Comparison of ENCODE assay signal across 14 cellular contexts in the genomic region with DNA sequence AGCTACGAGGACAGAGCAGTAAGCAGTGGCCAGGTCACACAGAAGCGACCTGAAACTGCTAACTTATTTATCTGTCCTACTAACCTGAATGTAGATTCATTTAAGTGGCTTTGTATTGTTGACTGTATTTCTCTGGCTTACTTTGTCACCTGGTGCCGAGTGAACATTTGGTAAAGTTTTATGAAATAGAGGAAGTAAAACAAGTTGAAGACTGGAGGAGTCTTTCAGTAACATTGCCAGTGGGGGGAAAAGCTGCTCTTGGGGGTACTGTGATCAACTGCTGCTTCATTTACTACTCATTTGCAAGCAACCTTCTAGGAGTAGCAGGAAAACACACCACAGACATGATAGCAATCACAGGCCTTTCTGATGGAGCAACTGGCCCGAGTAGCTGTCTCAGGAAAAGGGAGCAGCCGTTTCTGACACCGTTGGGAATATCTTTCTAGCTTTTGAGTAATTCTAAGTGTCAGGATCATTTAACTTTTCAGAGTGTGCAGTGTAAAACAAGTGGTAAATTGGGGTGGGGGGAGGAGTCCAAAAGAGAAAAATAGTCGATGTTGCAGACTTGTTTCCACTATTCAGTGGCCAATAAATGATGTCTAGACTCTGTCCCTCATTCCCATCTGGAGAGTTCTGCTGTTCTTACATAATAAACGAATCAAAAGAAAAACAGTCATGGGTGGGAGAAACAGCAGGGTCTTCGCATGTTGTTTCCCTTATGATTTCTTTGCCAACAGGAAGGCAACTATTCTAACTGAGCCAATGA.
"Had no signal": no experiment of that assay in that cellular context is flagged by ENCODE, and none has a peak within 500 bp of the region (broad histone marks: within the 10 kb centered on the region; RNA-seq: fewer than 3 reads in every experiment).

No MANE protein-coding gene starts in this region.

- H3K9me3 Mint-ChIP-seq: activated naive CD8-positive, alpha-beta T cell treated with anti-CD3 and anti-CD28 coated beads for 36 hours; activated T-helper 1 cell treated with anti-CD3 and anti-CD28 coated beads, Interleukin-12 subunit alpha, Interleukin-12 subunit beta, Interleukin-2, Interleukin-4 antibody, amounts not matched to agents 30 ng/mL and 10 ng/mL and 1 ng/mL, durations not matched to agents 14 hours and 24 hours and 36 hours; central memory CD8-positive, alpha-beta T cell had no signal

- H3K4me1 Mint-ChIP-seq: activated naive CD8-positive, alpha-beta T cell treated with anti-CD3 and anti-CD28 coated beads for 36 hours; central memory CD8-positive, alpha-beta T cell had no signal

- H3K27ac Mint-ChIP-seq: activated naive CD8-positive, alpha-beta T cell treated with anti-CD3 and anti-CD28 coated beads for 36 hours; activated T-helper 1 cell treated with anti-CD3 and anti-CD28 coated beads, Interleukin-12 subunit alpha, Interleukin-12 subunit beta, Interleukin-2, Interleukin-4 antibody, amounts not matched to agents 30 ng/mL and 10 ng/mL and 1 ng/mL, durations not matched to agents 14 hours and 24 hours and 36 hours; naive thymus-derived CD8-positive, alpha-beta T cell had no signal

- H3K4me3 ChIP-seq: coronary artery, lung, tibial artery, uterus had no signal

- H3K36me3 Mint-ChIP-seq: activated naive CD8-positive, alpha-beta T cell treated with anti-CD3 and anti-CD28 coated beads for 36 hours; brain had no signal

- H3K4me1 ChIP-seq: uterus had no signal

- H3K4me3 Mint-ChIP-seq: activated naive CD8-positive, alpha-beta T cell treated with anti-CD3 and anti-CD28 coated beads for 36 hours; activated T-helper 1 cell treated with anti-CD3 and anti-CD28 coated beads, Interleukin-12 subunit alpha, Interleukin-12 subunit beta, Interleukin-2, Interleukin-4 antibody, amounts not matched to agents 30 ng/mL and 10 ng/mL and 1 ng/mL, durations not matched to agents 14 hours and 24 hours and 36 hours; brain; central memory CD8-positive, alpha-beta T cell; naive thymus-derived CD8-positive, alpha-beta T cell had no signal

- ATAC-seq: esophagus mucosa; naive thymus-derived CD8-positive, alpha-beta T cell had no signal

- H3K27me3 ChIP-seq: tibial artery, uterus had no signal

- H3K27me3 Mint-ChIP-seq: activated naive CD8-positive, alpha-beta T cell treated with anti-CD3 and anti-CD28 coated beads for 36 hours had no signal

- H3K27ac ChIP-seq: coronary artery, uterus had no signal

- DNase-seq: activated CD4-positive, alpha-beta T cell treated with anti-CD3 and anti-CD28 coated beads, Interleukin-2, amount 50 U/mL, for 1 hour; activated CD8-positive, alpha-beta memory T cell treated with anti-CD3 and anti-CD28 coated beads for 24 hours; activated naive CD8-positive, alpha-beta T cell treated with anti-CD3 and anti-CD28 coated beads for 36 hours; amygdala; naive thymus-derived CD8-positive, alpha-beta T cell; stimulated activated naive CD4-positive, alpha-beta T cell; tibial artery; uterus had no signal

- H3K9me3 ChIP-seq: tibial artery, uterus had no signal

- H3K36me3 ChIP-seq: tibial artery, uterus had no signal
